24 cellular contexts compared by ENCODE assay signal in genomic region chr10:90642650-90643049, GRCh38.
"Had no signal": no experiment of that assay in that cellular context is flagged by ENCODE, and none has a peak within 500 bp of the region (broad histone marks: within the 10 kb centered on the region; RNA-seq: fewer than 3 reads in every experiment).

No MANE protein-coding gene starts in this region.

- ATAC-seq: activated CD4-positive, alpha-beta T cell treated with anti-CD3 and anti-CD28 coated beads for 36 hours; left lobe of liver; mucosa of descending colon; naive thymus-derived CD4-positive, alpha-beta T cell; sciatic nerve; stimulated activated memory B cell treated with anti-CD40 and anti-IgM and Interleukin-4, amounts not matched to agents 10 μg/mL and 1 μg/mL and 100 μg/mL, for 72 hours had no signal

- H3K36me3 Mint-ChIP-seq: activated naive CD8-positive, alpha-beta T cell treated with anti-CD3 and anti-CD28 coated beads, Interleukin-2, amount 10 ng/mL, durations not matched to agents 7 days and 5 days; naive thymus-derived CD4-positive, alpha-beta T cell; neural progenitor cell; stimulated activated memory B cell treated with anti-CD40 and anti-IgM and Interleukin-4, amounts not matched to agents 10 μg/mL and 1 μg/mL and 100 μg/mL, for 72 hours had no signal

- DNase-seq: activated CD4-positive, alpha-beta T cell treated with anti-CD3 and anti-CD28 coated beads for 36 hours; activated CD4-positive, alpha-beta T cell treated with anti-CD3 and anti-CD28 coated beads, Interleukin-2, amount 50 U/mL, for 48 hours; activated naive CD8-positive, alpha-beta T cell treated with anti-CD3 and anti-CD28 coated beads, Interleukin-2, amount 10 ng/mL, durations not matched to agents 7 days and 5 days; activated T-cell treated with anti-CD3 and anti-CD28 coated beads for 4 hours; anterior cingulate cortex; effector memory CD4-positive, alpha-beta T cell; esophagus squamous epithelium; foreskin melanocyte; kidney; mucosa of descending colon; naive thymus-derived CD4-positive, alpha-beta T cell; spleen; stimulated activated CD4-positive, alpha-beta T cell treated with anti-CD3 and anti-CD28 coated beads, Interleukin-4, amount 100 ng/mL, for 4 hours; thyroid gland; uterus had no signal

- FAIRE-seq: endothelial cell of umbilical vein, kidney had no signal

- H3K4me1 Mint-ChIP-seq: activated CD4-positive, alpha-beta T cell treated with anti-CD3 and anti-CD28 coated beads for 36 hours; activated naive CD8-positive, alpha-beta T cell treated with anti-CD3 and anti-CD28 coated beads, Interleukin-2, amount 10 ng/mL, durations not matched to agents 7 days and 5 days; naive thymus-derived CD4-positive, alpha-beta T cell; stimulated activated memory B cell treated with anti-CD40 and anti-IgM and Interleukin-4, amounts not matched to agents 10 μg/mL and 1 μg/mL and 100 μg/mL, for 72 hours had no signal

- H3K27me3 ChIP-seq: breast epithelium, esophagus squamous epithelium, neural progenitor cell, spleen, thyroid gland, uterus had no signal

- H3K4me1 ChIP-seq: breast epithelium, esophagus squamous epithelium, neural progenitor cell, spleen, thyroid gland, uterus had no signal

- H3K4me3 ChIP-seq: breast epithelium, esophagus squamous epithelium, mucosa of descending colon, neural progenitor cell, SK-N-MC, spleen, thyroid gland, uterus had no signal

- H3K9me3 Mint-ChIP-seq: activated naive CD8-positive, alpha-beta T cell treated with anti-CD3 and anti-CD28 coated beads, Interleukin-2, amount 10 ng/mL, durations not matched to agents 7 days and 5 days; activated T-helper 1 cell treated with anti-CD3 and anti-CD28 coated beads, Interleukin-12 subunit alpha, Interleukin-12 subunit beta, Interleukin-2, Interleukin-4 antibody, amounts not matched to agents 30 ng/mL and 10 ng/mL and 1 ng/mL, durations not matched to agents 14 hours and 24 hours and 36 hours; neural progenitor cell; stimulated activated memory B cell treated with anti-CD40 and anti-IgM and Interleukin-4, amounts not matched to agents 10 μg/mL and 1 μg/mL and 100 μg/mL, for 72 hours had no signal

- H3K27ac Mint-ChIP-seq: activated CD4-positive, alpha-beta T cell treated with anti-CD3 and anti-CD28 coated beads for 36 hours; activated naive CD8-positive, alpha-beta T cell treated with anti-CD3 and anti-CD28 coated beads, Interleukin-2, amount 10 ng/mL, durations not matched to agents 7 days and 5 days; activated T-helper 1 cell treated with anti-CD3 and anti-CD28 coated beads, Interleukin-12 subunit alpha, Interleukin-12 subunit beta, Interleukin-2, Interleukin-4 antibody, amounts not matched to agents 30 ng/mL and 10 ng/mL and 1 ng/mL, durations not matched to agents 14 hours and 24 hours and 36 hours; dendritic cell treated with granulocyte-macrophage colony-stimulating factor and Interleukin-4, amounts not matched to agents 40 ng/mL and 50 ng/mL, for 4 days; naive thymus-derived CD4-positive, alpha-beta T cell; neural progenitor cell; stimulated activated memory B cell treated with anti-CD40 and anti-IgM and Interleukin-4, amounts not matched to agents 10 μg/mL and 1 μg/mL and 100 μg/mL, for 72 hours had no signal

- H3K9ac ChIP-seq: neural progenitor cell had no signal

- H3K4me3 Mint-ChIP-seq: activated CD4-positive, alpha-beta T cell treated with anti-CD3 and anti-CD28 coated beads for 36 hours; activated naive CD8-positive, alpha-beta T cell treated with anti-CD3 and anti-CD28 coated beads, Interleukin-2, amount 10 ng/mL, durations not matched to agents 7 days and 5 days; activated T-helper 1 cell treated with anti-CD3 and anti-CD28 coated beads, Interleukin-12 subunit alpha, Interleukin-12 subunit beta, Interleukin-2, Interleukin-4 antibody, amounts not matched to agents 30 ng/mL and 10 ng/mL and 1 ng/mL, durations not matched to agents 14 hours and 24 hours and 36 hours; dendritic cell treated with granulocyte-macrophage colony-stimulating factor and Interleukin-4, amounts not matched to agents 40 ng/mL and 50 ng/mL, for 4 days; naive thymus-derived CD4-positive, alpha-beta T cell; neural progenitor cell; stimulated activated memory B cell treated with anti-CD40 and anti-IgM and Interleukin-4, amounts not matched to agents 10 μg/mL and 1 μg/mL and 100 μg/mL, for 72 hours had no signal

- H3K27me3 Mint-ChIP-seq: activated CD4-positive, alpha-beta T cell treated with anti-CD3 and anti-CD28 coated beads for 36 hours; dendritic cell treated with granulocyte-macrophage colony-stimulating factor and Interleukin-4, amounts not matched to agents 40 ng/mL and 50 ng/mL, for 4 days; naive thymus-derived CD4-positive, alpha-beta T cell had no signal

- H3K9me3 ChIP-seq: breast epithelium, esophagus squamous epithelium, spleen, thyroid gland, uterus had no signal

- H2AFZ ChIP-seq: neural progenitor cell had no signal

- H3K36me3 ChIP-seq: breast epithelium, esophagus squamous epithelium, neural progenitor cell, spleen, thyroid gland, uterus had no signal

- H3K27ac ChIP-seq: breast epithelium, neural progenitor cell, SK-N-MC, spleen, thyroid gland, uterus had no signal

- H3K4me2 ChIP-seq: neural progenitor cell had no signal
